In the genomic region with DNA sequence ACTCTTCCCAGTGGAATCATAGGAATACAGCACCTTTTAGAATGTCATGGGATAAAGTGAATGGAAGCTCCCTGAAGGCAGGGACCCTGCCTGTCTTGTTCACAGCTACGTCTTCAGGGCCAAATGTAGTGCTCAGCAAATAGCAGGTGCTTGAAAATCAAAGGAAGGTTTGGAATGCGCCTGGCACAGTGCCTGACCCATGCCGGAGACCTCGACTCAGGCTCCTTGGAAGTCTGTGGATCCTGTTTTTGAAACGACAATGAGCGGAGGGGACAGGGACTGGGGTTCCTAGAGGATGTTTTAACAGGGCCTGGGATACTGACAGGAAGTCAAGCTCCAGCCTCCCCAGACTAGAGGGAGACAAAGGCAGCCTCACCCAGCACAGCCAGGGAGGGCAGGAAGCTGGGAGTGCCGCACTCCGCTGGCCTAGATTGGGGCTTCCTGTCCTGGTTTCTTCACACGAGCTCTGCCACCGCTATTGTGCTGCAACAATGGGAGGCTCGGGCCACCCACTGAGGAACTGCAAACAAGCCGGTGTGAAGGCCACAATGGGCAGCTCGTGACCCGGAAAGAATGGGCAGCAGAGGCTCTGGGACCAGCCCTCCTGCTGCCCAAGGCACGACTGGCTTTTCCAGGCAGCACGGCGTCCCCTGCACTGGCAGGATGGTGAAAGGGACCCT, we compare ENCODE assay signal across 8 cellular contexts.
DNase-seq lines count a peak whose midpoint lies in the region; ATAC-seq and TF ChIP-seq lines count a peak whose summit lies in the region.

No MANE protein-coding gene starts in this region.

- in situ Hi-C loops in transverse colon (cut with MboI; ENCODE audit: low pct_ligation_motif_present in 1 of 4, low pct_unique_long_range_greater_than_20kb in 1 of 4, low sequenced_read_pairs in 3 of 4): no loop called here

- peak; percentile 72 for DNase-seq in GM12865 (ENCODE audit: low read depth)
- peak; percentile 54 for DNase-seq in NOMO-1 treated with dmso at 0.1 percent for 144 hours (lab: John Stamatoyannopoulos, UW; ENCODE audit: unreplicated experiment)
- DNase-seq in anterior cingulate cortex (lab: John Stamatoyannopoulos, UW): peak in 50 of 58 donors; percentile 16 to 82 (median 54)
- DNase-seq in left lobe of liver (ENCODE audit: low spot score): no peak
- DNase-seq in transverse colon: peak; percentile 46
- no peak for DNase-seq in DMS 273 treated with DMSO at 0.1 percent for 48 hours (lab: John Stamatoyannopoulos, UW)
- no peak for DNase-seq in NCI-H524 (lab: John Stamatoyannopoulos, UW)

- H3K36me3 ChIP-seq in transverse colon: no peaks in the 10 kb centered on the region

- TF ChIP-seq CTCF in GM12865 (IDR thresholded peaks at IDR 0.05; ENCODE audit: insufficient read depth, low read depth, low read length, missing control alignments) (no peak), transverse colon (IDR thresholded peaks at IDR 0.05) (no peak)

- WGBS in transverse colon (ENCODE audit: low coverage in 1 of 2), 2 donors: 55% methylated on average over 17 of the region's 17 CpGs; no CpG with 5 or more reads in 1 of the 2 donors

- H3K4me3 ChIP-seq in GM12865 (ENCODE audit: low read depth, low read length) (no peak overlapping the region), transverse colon (no peak overlapping the region)

- no peak for TF ChIP-seq EP300 in transverse colon (IDR thresholded peaks at IDR 0.05; ENCODE audit: low read depth)

- no peaks in the 10 kb centered on the region for H3K27me3 ChIP-seq in transverse colon

- intact Hi-C loops in transverse colon (cut with DNase I; ENCODE audit: low total_unique reads): no loop called here

- peaks cover 0 to 9% (median 3%) of the 10 kb centered on the region in 4 donors for H3K4me1 ChIP-seq in transverse colon

- H3K27ac ChIP-seq in transverse colon: peak overlapping the region; percentile 42 to 62 (median 51)

- no peaks in the 10 kb centered on the region for H3K9me3 ChIP-seq in transverse colon

- no peak for TF ChIP-seq POLR2A in transverse colon (IDR thresholded peaks at IDR 0.05)

- ATAC-seq in left lobe of liver: peak; percentile 78
- no peak for ATAC-seq in GM21717 (IDR thresholded peaks at IDR 0.05; ENCODE audit: unreplicated experiment)

Comparison
In these comparisons a context has a peak if more than half of its experiments do, and no peak if none do; other contexts are left out.
1. DNase-seq: peak in GM12865 (single experiment), NOMO-1 treated with dmso at 0.1 percent for 144 hours (single experiment), anterior cingulate cortex (50 of 58) and transverse colon (single experiment); none in left lobe of liver (single experiment), DMS 273 treated with DMSO at 0.1 percent for 48 hours (single experiment) and NCI-H524 (0 of 2).